Comparison of ENCODE assay signal across 26 cellular contexts in the genomic region with DNA sequence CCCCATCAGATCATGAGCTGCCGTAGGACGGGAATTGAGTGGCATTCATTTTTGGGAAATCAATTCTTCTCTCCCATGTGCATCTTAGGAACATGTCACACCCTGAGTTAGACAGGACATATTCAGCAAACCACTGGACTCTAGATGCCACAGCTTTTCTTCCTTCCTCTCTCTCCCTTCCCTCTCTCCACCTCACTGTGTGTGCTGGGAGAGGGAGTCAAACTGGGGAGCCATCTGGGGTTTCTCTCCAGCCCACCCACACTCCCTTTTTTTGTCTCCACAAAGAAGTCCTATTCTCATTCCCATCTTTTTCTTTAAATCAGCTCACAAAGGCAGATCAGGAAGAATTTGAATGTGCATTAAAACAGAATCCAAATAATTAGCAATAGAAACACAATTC. TPM values are rescaled to one million over a fixed set of nuclear protein-coding genes. Genes with fewer than 3 reads are reported as not detected.
DNase-seq lines count a peak whose midpoint lies in the region; ATAC-seq and TF ChIP-seq lines count a peak whose summit lies in the region.
"Had no signal": no experiment of that assay in that cellular context is flagged by ENCODE, and none has a peak within 500 bp of the region (broad histone marks: within the 10 kb centered on the region; RNA-seq: fewer than 3 reads in every experiment).

No MANE protein-coding gene starts in this region.

- no peak for TF ChIP-seq POLR2A in ovary (IDR thresholded peaks at IDR 0.05)

- H3K4me3 ChIP-seq in HUES48 (ENCODE audit: low read depth, low read length) (no peak overlapping the region), ovary (no peak overlapping the region)
- H3K4me3 ChIP-seq: A549, ascending aorta, BLaER1, esophagus muscularis mucosa, gastroesophageal sphincter, PC-9, SJSA1, skin epidermis had no signal

- H3K4me1 ChIP-seq in HUES48 (ENCODE audit: control insufficient read depth, insufficient read depth, low read length) (peaks cover 38% of the 10 kb centered on the region), ovary (ENCODE audit: insufficient read depth) (no peaks in the 10 kb centered on the region)
- H3K4me1 ChIP-seq: A549, ascending aorta, esophagus muscularis mucosa, gastroesophageal sphincter, SJSA1 had no signal

- H3K36me3 Mint-ChIP-seq in activated CD4-positive, alpha-beta T cell treated with anti-CD3 and anti-CD28 coated beads, Interleukin-2, amount 10 ng/mL, durations not matched to agents 24 days and 14 days (ENCODE audit: low read depth): peaks cover 57% of the 10 kb centered on the region
- H3K36me3 Mint-ChIP-seq in activated T-helper 17 cell treated with anti-CD3 and anti-CD28 coated beads, Interleukin-2, amount 50 U/mL, for 72 hours (ENCODE audit: low read depth): peaks cover 100% of the 10 kb centered on the region
- no peaks in the 10 kb centered on the region for H3K36me3 Mint-ChIP-seq in natural killer cell

- peaks cover 77% of the 10 kb centered on the region for H3K4me1 Mint-ChIP-seq in activated CD4-positive, alpha-beta T cell treated with anti-CD3 and anti-CD28 coated beads, Interleukin-2, amount 10 ng/mL, durations not matched to agents 24 days and 14 days
- peaks cover 63% of the 10 kb centered on the region for H3K4me1 Mint-ChIP-seq in activated T-helper 17 cell treated with anti-CD3 and anti-CD28 coated beads, Interleukin-2, amount 50 U/mL, for 72 hours
- H3K4me1 Mint-ChIP-seq in natural killer cell: peaks cover 33 to 37% of the 10 kb centered on the region in 2 donors

- H3K27me3 Mint-ChIP-seq in activated CD4-positive, alpha-beta T cell treated with anti-CD3 and anti-CD28 coated beads, Interleukin-2, amount 10 ng/mL, durations not matched to agents 24 days and 14 days: no peaks in the 10 kb centered on the region
- H3K27me3 Mint-ChIP-seq in activated T-helper 17 cell treated with anti-CD3 and anti-CD28 coated beads, Interleukin-2, amount 50 U/mL, for 72 hours: no peaks in the 10 kb centered on the region
- peaks cover 3 to 14% of the 10 kb centered on the region in 2 donors for H3K27me3 Mint-ChIP-seq in natural killer cell (ENCODE audit: low read depth in 2 of 2)

- H3K27me3 ChIP-seq in HUES48 (ENCODE audit: control insufficient read depth, insufficient read depth, low read length) (no peaks in the 10 kb centered on the region), ovary (no peaks in the 10 kb centered on the region)
- H3K27me3 ChIP-seq: ascending aorta, BLaER1, esophagus muscularis mucosa, gastroesophageal sphincter, SJSA1 had no signal

- intact Hi-C loops in activated CD4-positive, alpha-beta T cell treated with anti-CD3 and anti-CD28 coated beads, Interleukin-2, amount 10 ng/mL, durations not matched to agents 24 days and 14 days (cut with micrococcal nuclease): no loop called here
- intact Hi-C loops in natural killer cell (cut with micrococcal nuclease) (loop anchor here (5.0 kb wide), 1 partner anchor 34 kb away; no protein-coding TSS in a partner anchor), ovary (cut with DNase I) (no loop called here)

- H3K36me3 ChIP-seq in HUES48 (ENCODE audit: control insufficient read depth, insufficient read depth, low read length): no peaks in the 10 kb centered on the region
- no peaks in the 10 kb centered on the region for H3K36me3 ChIP-seq in ovary
- H3K36me3 ChIP-seq: ascending aorta, BLaER1, esophagus muscularis mucosa, gastroesophageal sphincter, SJSA1 had no signal

- peak overlapping the region; percentile 99 for H3K27ac Mint-ChIP-seq in activated CD4-positive, alpha-beta T cell treated with anti-CD3 and anti-CD28 coated beads, Interleukin-2, amount 10 ng/mL, durations not matched to agents 24 days and 14 days
- H3K27ac Mint-ChIP-seq in activated T-helper 17 cell treated with anti-CD3 and anti-CD28 coated beads, Interleukin-2, amount 50 U/mL, for 72 hours: peak overlapping the region; percentile 97
- H3K27ac Mint-ChIP-seq in natural killer cell: no peak overlapping the region

- ATAC-seq in activated T-helper 17 cell treated with anti-CD3 and anti-CD28 coated beads, Interleukin-2, amount 50 U/mL, for 72 hours (replicated peaks): no peak
- ATAC-seq in natural killer cell (no peak), GM21381 (IDR thresholded peaks at IDR 0.05; ENCODE audit: unreplicated experiment) (no peak)
- ATAC-seq: gastroesophageal sphincter, left cardiac atrium had no signal

- no peak for DNase-seq in activated CD4-positive, alpha-beta T cell treated with anti-CD3 and anti-CD28 coated beads, Interleukin-2, amount 10 ng/mL, durations not matched to agents 24 days and 14 days
- no peak for DNase-seq in activated CD4-positive, alpha-beta T cell treated with anti-CD3 and anti-CD28 coated beads for 4 hours
- no peak for DNase-seq in natural killer cell
- DNase-seq in NCI-H2227 (lab: John Stamatoyannopoulos, UW; ENCODE audit: unreplicated experiment): no peak
- DNase-seq in ovary: no peak
- DNase-seq: effector CD4-positive, alpha-beta T cell; GF-D8; left cardiac atrium; NCI-H1436; NCI-H2171; nephron progenitor cell; PC-9; stimulated activated CD4-positive, alpha-beta T cell treated with anti-CD3 and anti-CD28 coated beads, Interleukin-4, amount 100 ng/mL, for 1 hour; substantia nigra; T1000 had no signal

- no peak for TF ChIP-seq EP300 in ovary (IDR thresholded peaks at IDR 0.05)

- H3K27ac ChIP-seq in HUES48 (ENCODE audit: low read depth, low read length) (peak overlapping the region; percentile 75), ovary (no peak overlapping the region)
- H3K27ac ChIP-seq: A549, ascending aorta, BLaER1, esophagus muscularis mucosa, gastroesophageal sphincter, PC-9, SJSA1 had no signal

- H3K9me3 ChIP-seq in HUES48 (ENCODE audit: control insufficient read depth, insufficient read depth, low read length): no peaks in the 10 kb centered on the region
- H3K9me3 ChIP-seq in ovary: no peaks in the 10 kb centered on the region
- H3K9me3 ChIP-seq: A549, ascending aorta, BLaER1, esophagus muscularis mucosa, gastroesophageal sphincter, SJSA1 had no signal

- peak overlapping the region; percentile 66 for H3K4me3 Mint-ChIP-seq in activated CD4-positive, alpha-beta T cell treated with anti-CD3 and anti-CD28 coated beads, Interleukin-2, amount 10 ng/mL, durations not matched to agents 24 days and 14 days
- H3K4me3 Mint-ChIP-seq in activated T-helper 17 cell treated with anti-CD3 and anti-CD28 coated beads, Interleukin-2, amount 50 U/mL, for 72 hours: peak overlapping the region; percentile 97
- peak overlapping the region; percentile 35 for H3K4me3 Mint-ChIP-seq in natural killer cell
- H3K4me3 Mint-ChIP-seq: nephron progenitor cell had no signal

- no peak overlapping the region; the same call in 1 of the 2 replicates for H3K9ac ChIP-seq in HUES48 (ENCODE audit: low read depth, low read length)
- H3K9ac ChIP-seq: BLaER1 had no signal

- WGBS in ovary, 3 donors: 70 to 95% (median 71%) methylated on average over 2 of the region's 2 CpGs

- TF ChIP-seq CTCF in natural killer cell (IDR thresholded peaks at IDR 0.05) (no peak), ovary (IDR thresholded peaks at IDR 0.05) (no peak)

- peaks cover 16% of the 10 kb centered on the region for H3K9me3 Mint-ChIP-seq in activated CD4-positive, alpha-beta T cell treated with anti-CD3 and anti-CD28 coated beads, Interleukin-2, amount 10 ng/mL, durations not matched to agents 24 days and 14 days
- peaks cover 5% of the 10 kb centered on the region for H3K9me3 Mint-ChIP-seq in activated T-helper 17 cell treated with anti-CD3 and anti-CD28 coated beads, Interleukin-2, amount 50 U/mL, for 72 hours
- H3K9me3 Mint-ChIP-seq in natural killer cell: peaks cover 0 to 2% of the 10 kb centered on the region in 2 donors
- H3K9me3 Mint-ChIP-seq: nephron progenitor cell had no signal

RNA-seq across cellular contexts. Expression of gene CD28, which starts 15.3 kb away (rescaled TPM):
- total RNA-seq in activated CD4-positive, alpha-beta T cell treated with anti-CD3 and anti-CD28 coated beads, Interleukin-2, amount 10 ng/mL, durations not matched to agents 24 days and 14 days: 130 and 132 TPM in 2 replicates
- 100 to 1,000 TPM; 242 to 382 TPM for total RNA-seq in activated T-helper 17 cell treated with anti-CD3 and anti-CD28 coated beads, Interleukin-2, amount 50 U/mL, for 72 hours
- 1 to 10 TPM in 2 of 3 donors, under 1 TPM in 1; 0.54 to 3.5 (median 3.3) TPM for total RNA-seq in natural killer cell
- 1 to 10 TPM in 5 of 7 donors, under 1 TPM in 2; 0.46 to 2.9 (median 1.2) TPM for total RNA-seq in ovary
- 1 to 10 TPM in 1 of 2 donors, under 1 TPM in 1; 0.18 to 4.3 TPM for polyA plus RNA-seq in ovary
- total RNA-seq: H4, PC-9, SJSA1 had no signal
- polyA plus RNA-seq: A549 had no signal

Comparison
In these comparisons a context has a peak if more than half of its experiments do, and no peak if none do; other contexts are left out.
1. H3K27ac Mint-ChIP-seq: peak in activated CD4-positive, alpha-beta T cell treated with anti-CD3 and anti-CD28 coated beads, Interleukin-2, amount 10 ng/mL, durations not matched to agents 24 days and 14 days (single experiment) and activated T-helper 17 cell treated with anti-CD3 and anti-CD28 coated beads, Interleukin-2, amount 50 U/mL, for 72 hours (single experiment); none in natural killer cell (0 of 2).
2. H3K4me3 Mint-ChIP-seq: peak in every context shown above with its lines; median percentile 97 in activated T-helper 17 cell treated with anti-CD3 and anti-CD28 coated beads, Interleukin-2, amount 50 U/mL, for 72 hours; 66 in activated CD4-positive, alpha-beta T cell treated with anti-CD3 and anti-CD28 coated beads, Interleukin-2, amount 10 ng/mL, durations not matched to agents 24 days and 14 days; 35 in natural killer cell.
3. RNA of gene CD28, which starts 15.3 kb away (total RNA-seq): 242 to 382 TPM in activated T-helper 17 cell treated with anti-CD3 and anti-CD28 coated beads, Interleukin-2, amount 50 U/mL, for 72 hours and 130 to 132 TPM in activated CD4-positive, alpha-beta T cell treated with anti-CD3 and anti-CD28 coated beads, Interleukin-2, amount 10 ng/mL, durations not matched to agents 24 days and 14 days; 0.54 to 3.5 TPM in natural killer cell and 0.46 to 2.9 TPM in ovary; every median in the first group is over 10 times any median in the second.